Comparison of ENCODE assay signal across 26 cellular contexts in the genomic region with DNA sequence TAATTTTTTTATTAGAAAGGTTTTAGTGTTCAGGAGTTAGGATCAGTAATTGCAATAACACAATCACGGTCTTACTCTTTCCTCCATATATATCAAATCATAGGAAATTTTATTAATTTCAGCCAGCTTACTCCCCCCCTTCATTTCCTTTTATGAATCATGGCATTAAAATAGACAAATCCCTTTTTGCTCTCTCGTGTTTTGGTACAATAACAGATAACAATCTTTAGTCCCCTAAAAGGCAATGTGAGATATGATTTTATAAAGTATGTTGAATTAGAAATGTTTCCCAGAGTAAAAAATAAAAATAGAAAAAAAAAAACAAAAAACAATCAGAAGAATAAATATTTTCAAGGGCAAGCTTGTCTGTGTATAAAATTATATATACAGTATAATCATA. TPM values are rescaled to one million over a fixed set of nuclear protein-coding genes. Genes with fewer than 3 reads are reported as not detected.
A peak's percentile ranks its signal among the peaks of the same experiment; 100 is the strongest.
DNase-seq lines count a peak whose midpoint lies in the region; ATAC-seq, FAIRE-seq and TF ChIP-seq lines count a peak whose summit lies in the region.
"Had no signal": no experiment of that assay in that cellular context is flagged by ENCODE, and none has a peak within 500 bp of the region (broad histone marks: within the 10 kb centered on the region; RNA-seq: fewer than 3 reads in every experiment).

No MANE protein-coding gene starts in this region.

- H3K9me2 ChIP-seq in SK-N-SH, result no peaks in the 10 kb centered on the region

- H3K27ac ChIP-seq in SK-N-SH (ENCODE audit: low read depth in 2 of 2, low read length in 1 of 2) (peak overlapping the region in 1 of 2 experiments; percentile 21; a peak in 2 of 4 replicates), endothelial cell of umbilical vein (ENCODE audit: insufficient read depth, low read depth, low read length) (no peak overlapping the region), kidney (ENCODE audit: low read depth in 2 of 2, low read length in 2 of 2) (no peak overlapping the region)
- H3K27ac ChIP-seq: 22Rv1, BLaER1 had no signal

- 14% methylated on average over 2 of the region's 2 CpGs for WGBS in SK-N-SH (ENCODE audit: low lambda C conversion rate)

- no peaks in the 10 kb centered on the region for H4K20me1 ChIP-seq in SK-N-SH (ENCODE audit: insufficient read depth)
- H4K20me1 ChIP-seq in endothelial cell of umbilical vein (replicated peaks; ENCODE audit: control insufficient read depth, extremely low read depth, insufficient read depth, low read length), result no peaks in the 10 kb centered on the region
- H4K20me1 ChIP-seq: BLaER1 had no signal

- no peaks in the 10 kb centered on the region for H3K79me2 ChIP-seq in SK-N-SH (ENCODE audit: insufficient read depth)
- no peaks in the 10 kb centered on the region for H3K79me2 ChIP-seq in endothelial cell of umbilical vein (ENCODE audit: control insufficient read depth, insufficient read depth, low read length)

- DNase-seq in SK-N-SH (no peak), endothelial cell of umbilical vein (ENCODE audit: low read depth, low spot score) (peak; percentile 66), kidney (no peak), urothelium cell line (ENCODE audit: low spot score) (no peak), HUDEP-2 (lab: John Stamatoyannopoulos, UW; ENCODE audit: unreplicated experiment in 76 of 76) (no peak), SHP77 (lab: John Stamatoyannopoulos, UW) (no peak)
- DNase-seq: ACHN; BE2C; C1 segment of cervical spinal cord; CD4-positive, alpha-beta memory T cell; CD4-positive, CD25-positive, alpha-beta regulatory T cell; CD8-positive, alpha-beta memory T cell; COR-L47; DMS 273 treated with DMSO at 0.1 percent for 48 hours; DMS153; DMS53; DMS79; DND-41; EL; GDM1 had no signal

- POLR2A ChIA-PET in SK-N-SH (lab: Yijun Ruan, JAX), result no interaction called here
- POLR2A ChIA-PET in endothelial cell of umbilical vein (lab: Charles Lee), result no interaction called here

- H3K9ac ChIP-seq in SK-N-SH, result no peak overlapping the region
- H3K9ac ChIP-seq in endothelial cell of umbilical vein (replicated peaks; ENCODE audit: extremely low read depth, insufficient read depth, low read length), result no peak overlapping the region
- H3K9ac ChIP-seq in kidney (ENCODE audit: low read length in 2 of 2), result no peak overlapping the region
- H3K9ac ChIP-seq: BLaER1 had no signal

- BruUV-seq in endothelial cell of umbilical vein (replicated peaks; lab: Mats Ljungman, UMichigan), result no TSS peak

- TF ChIP-seq POLR2A in endothelial cell of umbilical vein (IDR thresholded peaks at IDR 0.05; ENCODE audit: low read depth, low read length), result no peak

- H3K9me3 ChIP-seq in SK-N-SH (no peaks in the 10 kb centered on the region), endothelial cell of umbilical vein (replicated peaks; ENCODE audit: control insufficient read depth, insufficient read depth, low read length) (no peaks in the 10 kb centered on the region), kidney (ENCODE audit: control insufficient read depth in 1 of 2, low read length in 2 of 2) (no peaks in the 10 kb centered on the region)
- H3K9me3 ChIP-seq: BE2C, BLaER1 had no signal

- dilution Hi-C loops in endothelial cell of umbilical vein (cut with MboI; ENCODE audit: extremely low pct_ligation_motif_present, low sequenced_read_pairs), result no loop called here

- H3K4me3 ChIP-seq in SK-N-SH (ENCODE audit: low read depth in 2 of 2, low read length in 1 of 2), result no peak overlapping the region
- no peak overlapping the region for H3K4me3 ChIP-seq in endothelial cell of umbilical vein (replicated peaks in 1 of 3; ENCODE audit: insufficient read depth in 1 of 3, low read depth in 1 of 3, low read length in 3 of 3)
- no peak overlapping the region for H3K4me3 ChIP-seq in kidney (ENCODE audit: low read length in 2 of 2)
- H3K4me3 ChIP-seq: BLaER1, GM12878 had no signal

- no peaks in the 10 kb centered on the region for H3K27me3 ChIP-seq in SK-N-SH (ENCODE audit: insufficient read depth)
- no peaks in the 10 kb centered on the region for H3K27me3 ChIP-seq in endothelial cell of umbilical vein (ENCODE audit: control insufficient read depth in 2 of 2, insufficient read depth in 2 of 2, low read length in 2 of 2)
- H3K27me3 ChIP-seq: BE2C, BLaER1 had no signal

- TF ChIP-seq CTCF in SK-N-SH (IDR thresholded peaks at IDR 0.05) (no peak), endothelial cell of umbilical vein (IDR thresholded peaks at IDR 0.05; ENCODE audit: extremely low read depth in 1 of 2, insufficient read depth in 1 of 2, low read depth in 1 of 2, low read length in 2 of 2) (no peak), kidney (IDR thresholded peaks at IDR 0.05; ENCODE audit: borderline replicate concordance, extremely low read depth, insufficient read depth) (no peak)

- H3K4me1 ChIP-seq in SK-N-SH (ENCODE audit: control insufficient read depth in 1 of 2, insufficient read depth in 2 of 2, low read depth in 1 of 2, low read length in 1 of 2) (peaks cover 0 to 27% of the 10 kb centered on the region in 2 experiments; a peak in 2 of 4 replicates), endothelial cell of umbilical vein (ENCODE audit: control insufficient read depth, extremely low read depth, insufficient read depth, low read length) (peaks cover 16% of the 10 kb centered on the region), kidney (ENCODE audit: control insufficient read depth in 1 of 2, insufficient read depth in 1 of 2, low read depth in 1 of 2, low read length in 2 of 2) (no peaks in the 10 kb centered on the region)
- H3K4me1 ChIP-seq: BE2C, BLaER1 had no signal

- no peaks in the 10 kb centered on the region for H3K9me1 ChIP-seq in endothelial cell of umbilical vein (replicated peaks; ENCODE audit: control insufficient read depth, extremely low read depth, insufficient read depth, low read length)

- TF ChIP-seq EP300 in SK-N-SH (IDR thresholded peaks at IDR 0.05; ENCODE audit: borderline replicate concordance in 1 of 2, low read depth in 1 of 2, low read length in 1 of 2), result no peak

- peak overlapping the region; percentile 42; the same call in 1 of the 2 replicates for H3K4me2 ChIP-seq in SK-N-SH
- peak overlapping the region; percentile 39 for H3K4me2 ChIP-seq in endothelial cell of umbilical vein (ENCODE audit: insufficient read depth, low read length)
- H3K4me2 ChIP-seq: BLaER1 had no signal

- CTCF ChIA-PET in SK-N-SH (lab: Yijun Ruan, JAX) (interaction anchor here (1.2 kb wide), 1 partner anchor 39 kb away, joined by 3 read pairs; no protein-coding TSS in a partner anchor), endothelial cell of umbilical vein (lab: Charles Lee) (interaction anchor here (0.9 to 1.6 kb wide), 4 partner anchors 9 to 92 kb away, joined by 4 to 12 read pairs (median 6); a partner anchor contains a TSS)

- H3K36me3 ChIP-seq in SK-N-SH (replicated peaks in 1 of 2; ENCODE audit: control insufficient read depth in 1 of 2, insufficient read depth in 2 of 2, low read length in 1 of 2), result no peaks in the 10 kb centered on the region
- no peaks in the 10 kb centered on the region for H3K36me3 ChIP-seq in endothelial cell of umbilical vein (ENCODE audit: control insufficient read depth in 2 of 2, extremely low read depth in 1 of 2, insufficient read depth in 2 of 2, low read length in 2 of 2)
- no peaks in the 10 kb centered on the region for H3K36me3 ChIP-seq in kidney (ENCODE audit: control insufficient read depth in 1 of 2, insufficient read depth in 2 of 2, low read length in 2 of 2)
- H3K36me3 ChIP-seq: BE2C, BLaER1 had no signal

- H2AFZ ChIP-seq in SK-N-SH (ENCODE audit: low read depth), result no peak overlapping the region; the same call in 1 of the 2 replicates
- no peak overlapping the region for H2AFZ ChIP-seq in endothelial cell of umbilical vein (ENCODE audit: low read depth, low read length)

- H3F3A ChIP-seq in SK-N-SH (replicated peaks; ENCODE audit: insufficient read depth), result peaks cover 10% of the 10 kb centered on the region

- no peak for ATAC-seq in SK-N-SH treated with all-trans-retinoic acid at 6 μM for 48 hours
- ATAC-seq: GM12878 had no signal

- intact Hi-C loops in endothelial cell of umbilical vein (cut with micrococcal nuclease), result no loop called here
- intact Hi-C loops in kidney (cut with DNase I), result no loop called here

- no peak for TF ChIP-seq RAD21 in SK-N-SH (IDR thresholded peaks at IDR 0.05; ENCODE audit: low read length)

- peak; percentile 8 for FAIRE-seq in endothelial cell of umbilical vein (lab: Jason Lieb, UNC)
- peak; percentile 33 for FAIRE-seq in kidney (lab: Jason Lieb, UNC)
- no peak for FAIRE-seq in urothelium cell line (lab: Jason Lieb, UNC)
- FAIRE-seq: GM12878, GM12892, GM18507 had no signal

TF ChIP-seq in SK-N-SH, 30 proteins besides CTCF, POLR2A, EP300 and RAD21 (continues in another document):
- TF ChIP-seq EZH2phosphoT487 (IDR thresholded peaks at IDR 0.05; ENCODE audit: borderline replicate concordance, low read depth), result no peak
- TF ChIP-seq SIN3A (IDR thresholded peaks at IDR 0.05; ENCODE audit: borderline replicate concordance, low read depth, low read length), result no peak
- TF ChIP-seq MEF2A (IDR thresholded peaks at IDR 0.05; ENCODE audit: borderline replicate concordance, low read depth), result no peak

TF ChIP-seq in SK-N-SH treated with all-trans-retinoic acid at 6 μM for 48 hours, 23 proteins besides CTCF, POLR2A, EP300 and RAD21 (continues in another document):
- TF ChIP-seq GLIS3 (CRISPR knock-in tag; IDR thresholded peaks at IDR 0.05), result no peak

TF ChIP-seq in endothelial cell of umbilical vein, 7 proteins besides CTCF, POLR2A, EP300 and RAD21:
- TF ChIP-seq JUN (IDR thresholded peaks at IDR 0.05; ENCODE audit: borderline replicate concordance, insufficient read depth, insufficient read length, low read depth), result no peak
- TF ChIP-seq FOS (IDR thresholded peaks at IDR 0.05; ENCODE audit: borderline replicate concordance, insufficient read depth, low read length), result peak; percentile 57
- TF ChIP-seq GATA2 (IDR thresholded peaks at IDR 0.05; ENCODE audit: insufficient read depth, insufficient read length, low read depth, low read length), result peak; percentile 86

RNA-seq across cellular contexts. Expression of a gene that starts 42.6 kb away (rescaled TPM):
- polyA plus RNA-seq in SK-N-SH (2012; rRNA removed) (25.0 and 36.1 TPM in 2 replicates), endothelial cell of umbilical vein (22.1 and 28.8 TPM in 2 replicates), kidney (ENCODE audit: insufficient read depth, low read depth, low replicate concordance) (30.4 TPM)
- 39.7 and 42.9 TPM in 2 replicates for polyA plus RNA-seq in SK-N-SH (2012; cell fraction: cytosol; rRNA removed)
- polyA plus RNA-seq in SK-N-SH (2012; cell fraction: nucleus; rRNA removed), result 11.5 and 30.5 TPM in 2 replicates
- total RNA-seq in endothelial cell of umbilical vein (22.0 and 23.5 TPM in 2 replicates), kidney (25.6 TPM)
- 30.1 and 30.5 TPM in 2 replicates for polyA plus RNA-seq in endothelial cell of umbilical vein (2011; cell fraction: cytosol; rRNA removed)
- polyA plus RNA-seq in endothelial cell of umbilical vein (2011; cell fraction: nucleus; rRNA removed), result 35.8 and 46.0 TPM in 2 replicates
- 22.4 and 26.7 TPM in 2 replicates for polyA plus RNA-seq in endothelial cell of umbilical vein (2012)
- 40.0 and 41.7 TPM in 2 replicates for polyA minus RNA-seq in endothelial cell of umbilical vein
- polyA minus RNA-seq in endothelial cell of umbilical vein (2011; cell fraction: cytosol; rRNA and poly(A)+ RNA removed), result 18.0 TPM
- polyA minus RNA-seq in endothelial cell of umbilical vein (2011; cell fraction: nucleus; rRNA and poly(A)+ RNA removed), result 47.5 and 66.6 TPM in 2 replicates
